26 cellular contexts compared by ENCODE assay signal in the genomic region with DNA sequence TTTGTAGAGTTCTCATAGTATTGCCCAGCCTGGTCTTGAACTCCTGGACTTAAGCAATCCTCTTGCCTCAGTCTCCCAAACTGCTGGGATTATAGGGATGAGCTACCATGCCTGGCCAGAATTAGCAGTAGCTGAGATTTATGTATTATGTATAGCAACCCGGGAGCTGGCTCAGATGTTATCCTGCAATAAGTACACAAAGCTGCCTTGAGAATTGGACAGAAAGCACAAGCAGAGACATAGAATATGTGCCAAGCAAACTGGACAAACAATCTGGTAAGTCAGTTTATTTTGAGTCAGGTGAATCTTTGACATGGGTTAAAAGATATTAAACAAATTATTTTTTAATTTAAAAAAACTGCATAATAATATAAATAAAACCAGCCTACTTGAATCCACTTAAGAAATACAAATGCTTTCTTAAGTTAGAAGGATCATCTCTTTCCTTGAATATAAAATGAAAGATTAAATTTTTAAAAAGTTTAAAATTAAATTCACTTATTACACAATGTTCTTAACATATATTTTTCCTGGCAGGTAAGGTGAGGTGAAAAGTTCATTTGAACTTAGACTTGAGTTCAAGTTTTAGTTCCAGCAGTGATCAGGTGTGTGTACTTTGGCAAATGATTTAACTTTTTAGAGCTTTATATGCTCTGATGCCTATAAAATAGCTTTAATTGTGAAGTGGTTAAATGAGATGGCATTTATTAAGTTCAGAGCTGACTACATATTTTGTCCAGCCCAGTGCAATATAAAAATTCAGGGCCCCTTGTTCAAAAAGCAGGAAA.
"Had no signal": no experiment of that assay in that cellular context is flagged by ENCODE, and none has a peak within 500 bp of the region (broad histone marks: within the 10 kb centered on the region; RNA-seq: fewer than 3 reads in every experiment).

No MANE protein-coding gene starts in this region.

- FAIRE-seq: kidney, pancreas had no signal

- H3K36me3 ChIP-seq: esophagus muscularis mucosa, gastroesophageal sphincter, heart left ventricle, left ventricle myocardium inferior, lower lobe of right lung, neutrophil, pancreas, stomach, thyroid gland, vagina had no signal

- ATAC-seq: foreskin keratinocyte; gastroesophageal sphincter; heart left ventricle; lower lobe of right lung; natural killer cell treated with Interleukin-12 subunit alpha and Interleukin-12 subunit beta and Interleukin-15 and Interleukin-18, amount 100 ng/mL, for 72 hours; pancreas; sciatic nerve had no signal

- H3K4me3 ChIP-seq: esophagus muscularis mucosa, gastroesophageal sphincter, heart left ventricle, hepatocyte, left ventricle myocardium inferior, lower lobe of right lung, pancreas, smooth muscle cell, stomach, thyroid gland, vagina had no signal

- DNase-seq: effector CD8-positive, alpha-beta T cell; endodermal cell; foreskin keratinocyte; heart left ventricle; kidney; left ventricle myocardium inferior; lower lobe of right lung; naive B cell; pancreas; stimulated activated CD4-positive, alpha-beta T cell treated with anti-CD3 and anti-CD28 coated beads, Interleukin-12 subunit alpha, Interleukin-12 subunit beta, amount 100 ng/mL, for 4 hours; stimulated activated CD4-positive, alpha-beta T cell treated with anti-CD3 and anti-CD28 coated beads, Interleukin-1b, Interleukin-23, amount 100 ng/mL, for 48 hours; stimulated activated CD4-positive, alpha-beta T cell treated with anti-CD3 and anti-CD28 coated beads, Interleukin-4, amount 100 ng/mL, for 1 hour; stimulated activated CD8-positive, alpha-beta memory T cell treated with anti-CD3 and anti-CD28 coated beads, Interleukin-4, amount 100 ng/mL, for 48 hours; stimulated activated naive CD4-positive, alpha-beta T cell; stomach; thyroid gland; trophoblast cell had no signal

- H3K9me3 ChIP-seq: thyroid gland had no signal

- H3K27ac ChIP-seq: epithelial cell of prostate, esophagus muscularis mucosa, foreskin keratinocyte, gastroesophageal sphincter, heart left ventricle, hepatocyte, left ventricle myocardium inferior, lower lobe of right lung, neutrophil, pancreas, stomach, thyroid gland, vagina had no signal

- H3K4me1 ChIP-seq: esophagus muscularis mucosa, foreskin keratinocyte, gastroesophageal sphincter, heart left ventricle, left ventricle myocardium inferior, lower lobe of right lung, pancreas, stomach, thyroid gland, vagina had no signal

- H3K79me2 ChIP-seq: hepatocyte had no signal

- H3K4me2 ChIP-seq: hepatocyte, smooth muscle cell had no signal

- H2AFZ ChIP-seq: hepatocyte had no signal

- H3K27me3 ChIP-seq: esophagus muscularis mucosa, foreskin keratinocyte, gastroesophageal sphincter, heart left ventricle, hepatocyte, neutrophil, pancreas, stomach, thyroid gland, vagina had no signal
